11 cellular contexts compared by ENCODE assay signal in genomic region chr3:13877911-13878710, GRCh38. TPM values are rescaled to one million over a fixed set of nuclear protein-coding genes. Genes with fewer than 3 reads are reported as not detected.
DNase-seq lines count a peak whose midpoint lies in the region; ATAC-seq, FAIRE-seq and TF ChIP-seq lines count a peak whose summit lies in the region.
"Had no signal": no experiment of that assay in that cellular context is flagged by ENCODE, and none has a peak within 500 bp of the region (broad histone marks: within the 10 kb centered on the region; RNA-seq: fewer than 3 reads in every experiment).

No MANE protein-coding gene starts in this region.

- no peak for FAIRE-seq in GM19239 (lab: Jason Lieb, UNC)

- peak overlapping the region in 4 of 5 experiments; percentile 82 to 98 (median 89) for H3K27ac Mint-ChIP-seq in brain
- no peak overlapping the region for H3K27ac Mint-ChIP-seq in memory B cell
- H3K27ac Mint-ChIP-seq: HFFc6 had no signal

- DNase-seq in stimulated activated CD4-positive, alpha-beta T cell treated with anti-CD3 and anti-CD28 coated beads, Interleukin-15, amount 100 ng/mL, for 24 hours = peak; percentile 23
- DNase-seq in stimulated activated CD4-positive, alpha-beta T cell treated with anti-CD3 and anti-CD28 coated beads, Interleukin-4, amount 100 ng/mL, for 1 hour = no peak
- no peak for DNase-seq in memory B cell (ENCODE audit: low spot score in 2 of 2)
- DNase-seq in vagina (ENCODE audit: extremely low spot score in 2 of 2) = no peak
- no peak for DNase-seq in GM19239 (ENCODE audit: insufficient read length, low spot score)
- DNase-seq: DND-41, HFFc6, MG63 had no signal

- H3K4me1 ChIP-seq in vagina = peaks cover 30% of the 10 kb centered on the region

- H3K4me3 ChIP-seq in vagina = peak overlapping the region; percentile 7 to 33
- H3K4me3 ChIP-seq: MG63 had no signal

- H3K4me3 Mint-ChIP-seq in brain = peak overlapping the region; percentile 87 to 95 (median 92)
- H3K4me3 Mint-ChIP-seq in memory B cell = peak overlapping the region; percentile 54
- H3K4me3 Mint-ChIP-seq: HFFc6 had no signal

- TF ChIP-seq CTCF in brain (conservative IDR thresholded peaks at IDR 0.05) = no peak
- TF ChIP-seq CTCF in vagina (IDR thresholded peaks at IDR 0.05) = no peak

- H3K9me3 Mint-ChIP-seq in brain (peaks cover 0 to 10% (median 4%) of the 10 kb centered on the region in 5 experiments), memory B cell (peaks cover 6% of the 10 kb centered on the region)

- H3K36me3 Mint-ChIP-seq in brain (peaks cover 32% of the 10 kb centered on the region), memory B cell (no peaks in the 10 kb centered on the region)

- no peaks in the 10 kb centered on the region for H3K36me3 ChIP-seq in vagina
- H3K36me3 ChIP-seq: MG63 had no signal

- H3K27me3 Mint-ChIP-seq in brain = peaks cover 37% of the 10 kb centered on the region
- peaks cover 34% of the 10 kb centered on the region for H3K27me3 Mint-ChIP-seq in memory B cell

- ATAC-seq in memory B cell (ENCODE audit: low read depth) (no peak), HG03439 (IDR thresholded peaks at IDR 0.05; ENCODE audit: unreplicated experiment) (no peak), HG03097 (IDR thresholded peaks at IDR 0.05; ENCODE audit: low FRiP score, unreplicated experiment) (no peak)

- H3K4me1 Mint-ChIP-seq in brain (peaks cover 19% of the 10 kb centered on the region), memory B cell (peaks cover 2% of the 10 kb centered on the region)

- peaks cover 3% of the 10 kb centered on the region for H3K27me3 ChIP-seq in vagina

- no peak for TF ChIP-seq POLR2A in vagina (IDR thresholded peaks at IDR 0.05)

- H3K27ac ChIP-seq in vagina = no peak overlapping the region

- intact Hi-C loops in vagina (cut with DNase I) = loop anchor here (10.0 kb wide), 1 partner anchor 193 kb away; no protein-coding TSS in a partner anchor

- no peaks in the 10 kb centered on the region for H3K9me3 ChIP-seq in vagina
- H3K9me3 ChIP-seq: MG63 had no signal

RNA-seq across cellular contexts. Expression of gene WNT7A, which starts 1.8 kb away (rescaled TPM):
- 1.4 TPM for polyA plus RNA-seq in brain (ENCODE audit: insufficient read depth, low read depth, low replicate concordance)
- not detected for total RNA-seq in vagina
- total RNA-seq: HFFc6 had no signal
